In genomic region chr6:111338843-111339242, GRCh38 we compare ENCODE assay signal across 14 cellular contexts.
DNase-seq lines count a peak whose midpoint lies in the region; ATAC-seq and TF ChIP-seq lines count a peak whose summit lies in the region.
"Had no signal": no experiment of that assay in that cellular context is flagged by ENCODE, and none has a peak within 500 bp of the region (broad histone marks: within the 10 kb centered on the region; RNA-seq: fewer than 3 reads in every experiment).

No MANE protein-coding gene starts in this region.

- H3K27ac Mint-ChIP-seq in activated naive CD8-positive, alpha-beta T cell treated with anti-CD3 and anti-CD28 coated beads, Interleukin-2, amount 10 ng/mL, durations not matched to agents 7 days and 5 days: no peak overlapping the region

- ATAC-seq in GM18909 (IDR thresholded peaks at IDR 0.05; ENCODE audit: poor library complexity, unreplicated experiment) (peak; percentile 99), GM21576 (IDR thresholded peaks at IDR 0.05; ENCODE audit: unreplicated experiment) (peak; percentile 99), HG03108 (IDR thresholded peaks at IDR 0.05; ENCODE audit: unreplicated experiment) (peak; percentile 99), heart left ventricle (no peak), upper lobe of left lung (ENCODE audit: low FRiP score in 2 of 2) (no peak)
- ATAC-seq in activated naive CD8-positive, alpha-beta T cell treated with anti-CD3 and anti-CD28 coated beads, Interleukin-2, amount 10 ng/mL, durations not matched to agents 7 days and 5 days (ENCODE audit: low read depth): peak; percentile 58
- ATAC-seq: Panc1 had no signal

- TF ChIP-seq EP300 in upper lobe of left lung (IDR thresholded peaks at IDR 0.05): no peak

- H3K27me3 Mint-ChIP-seq in activated naive CD8-positive, alpha-beta T cell treated with anti-CD3 and anti-CD28 coated beads, Interleukin-2, amount 10 ng/mL, durations not matched to agents 7 days and 5 days: no peaks in the 10 kb centered on the region

- TF ChIP-seq CTCF in heart left ventricle (IDR thresholded peaks at IDR 0.05) (no peak), upper lobe of left lung (IDR thresholded peaks at IDR 0.05) (no peak), right atrium auricular region (IDR thresholded peaks at IDR 0.05) (no peak)

- H3K4me1 Mint-ChIP-seq in activated naive CD8-positive, alpha-beta T cell treated with anti-CD3 and anti-CD28 coated beads, Interleukin-2, amount 10 ng/mL, durations not matched to agents 7 days and 5 days: peaks cover 5% of the 10 kb centered on the region

- TF ChIP-seq POLR2A in heart left ventricle (IDR thresholded peaks at IDR 0.05) (no peak), upper lobe of left lung (IDR thresholded peaks at IDR 0.05) (no peak)

- H3K4me1 ChIP-seq in heart left ventricle (no peaks in the 10 kb centered on the region), upper lobe of left lung (no peaks in the 10 kb centered on the region), right atrium auricular region (no peaks in the 10 kb centered on the region)

- H3K27me3 ChIP-seq in heart left ventricle (no peaks in the 10 kb centered on the region), upper lobe of left lung (no peaks in the 10 kb centered on the region), right atrium auricular region (no peaks in the 10 kb centered on the region)
- H3K27me3 ChIP-seq: neutrophil had no signal

- H3K9me3 ChIP-seq in heart left ventricle (no peaks in the 10 kb centered on the region), upper lobe of left lung (no peaks in the 10 kb centered on the region), right atrium auricular region (no peaks in the 10 kb centered on the region)
- H3K9me3 ChIP-seq: neutrophil, thoracic aorta had no signal

- POLR2A ChIA-PET in activated naive CD8-positive, alpha-beta T cell treated with anti-CD3 and anti-CD28 coated beads, Interleukin-2, amount 10 ng/mL, durations not matched to agents 7 days and 5 days (lab: Charles Lee): no interaction called here

- H3K36me3 ChIP-seq in heart left ventricle (peaks cover 0 to 83% (median 60%) of the 10 kb centered on the region in 9 donors), upper lobe of left lung (peaks cover 5 to 41% (median 12%) of the 10 kb centered on the region in 4 donors), right atrium auricular region (peaks cover 19% of the 10 kb centered on the region)

- H3K4me3 Mint-ChIP-seq in activated naive CD8-positive, alpha-beta T cell treated with anti-CD3 and anti-CD28 coated beads, Interleukin-2, amount 10 ng/mL, durations not matched to agents 7 days and 5 days: no peak overlapping the region

- 90 to 93% (median 91%) methylated on average over 3 of the region's 3 CpGs for whole genome bisulfite sequencing in heart left ventricle, 4 donors
- 86 to 87% methylated on average over 3 of the region's 3 CpGs for WGBS in upper lobe of left lung, 2 donors

- H3K9me3 Mint-ChIP-seq in activated naive CD8-positive, alpha-beta T cell treated with anti-CD3 and anti-CD28 coated beads, Interleukin-2, amount 10 ng/mL, durations not matched to agents 7 days and 5 days: no peaks in the 10 kb centered on the region

- H3K36me3 Mint-ChIP-seq in activated naive CD8-positive, alpha-beta T cell treated with anti-CD3 and anti-CD28 coated beads, Interleukin-2, amount 10 ng/mL, durations not matched to agents 7 days and 5 days: peaks cover 21% of the 10 kb centered on the region

- DNase-seq in activated naive CD8-positive, alpha-beta T cell treated with anti-CD3 and anti-CD28 coated beads, Interleukin-2, amount 10 ng/mL, durations not matched to agents 7 days and 5 days: no peak
- DNase-seq in NCI-H2107 treated with DMSO at 0.1 percent for 48 hours (lab: John Stamatoyannopoulos, UW; ENCODE audit: unreplicated experiment) (no peak), heart left ventricle (no peak), upper lobe of left lung (no peak), right atrium auricular region (ENCODE audit: low spot score) (no peak)
- DNase-seq: aorta, DMS79, NCI-H1417 had no signal

- H3K4me3 ChIP-seq in heart left ventricle: no peak overlapping the region
- H3K4me3 ChIP-seq in upper lobe of left lung: no peak overlapping the region
- no peak overlapping the region for H3K4me3 ChIP-seq in right atrium auricular region
- H3K4me3 ChIP-seq: thoracic aorta had no signal

- no peak overlapping the region for H3K27ac ChIP-seq in heart left ventricle
- H3K27ac ChIP-seq in upper lobe of left lung: no peak overlapping the region
- no peak overlapping the region for H3K27ac ChIP-seq in right atrium auricular region
- H3K27ac ChIP-seq: neutrophil, thoracic aorta had no signal

- intact Hi-C loops in heart left ventricle (cut with DNase I): no loop called here

Comparison
In these comparisons a context has a peak if more than half of its experiments do, and no peak if none do; other contexts are left out.
1. ATAC-seq: peak in GM18909 (single experiment), GM21576 (single experiment), HG03108 (single experiment) and activated naive CD8-positive, alpha-beta T cell treated with anti-CD3 and anti-CD28 coated beads, Interleukin-2, amount 10 ng/mL, durations not matched to agents 7 days and 5 days (single experiment); none in heart left ventricle (0 of 4) and upper lobe of left lung (0 of 2).